1 cellular context compared by ENCODE assay signal in genomic region chr16:11743308-11744074, GRCh38.
TF ChIP-seq lines count a peak whose summit lies in the region.

No MANE protein-coding gene starts in this region.

TF ChIP-seq in endothelial cell of umbilical vein, 7 proteins besides CTCF, POLR2A, EP300 and RAD21 (continued from another document):
- TF ChIP-seq JUN (IDR thresholded peaks at IDR 0.05; ENCODE audit: borderline replicate concordance, insufficient read depth, insufficient read length, low read depth) = no peak
TF ChIP-seq in endothelial cell of umbilical vein: peak in this region for 0.
